17 cellular contexts compared by ENCODE assay signal in genomic region chr16:17246974-17247718, GRCh38.
A peak's percentile ranks its signal among the peaks of the same experiment; 100 is the strongest.
DNase-seq lines count a peak whose midpoint lies in the region; ATAC-seq and TF ChIP-seq lines count a peak whose summit lies in the region.
"Had no signal": no experiment of that assay in that cellular context is flagged by ENCODE, and none has a peak within 500 bp of the region (broad histone marks: within the 10 kb centered on the region; RNA-seq: fewer than 3 reads in every experiment).

No MANE protein-coding gene starts in this region.

- H3K27ac ChIP-seq in left ventricle myocardium inferior (replicated peaks) (no peak overlapping the region), body of pancreas (peak overlapping the region in 1 of 4 donors; percentile 12), right lobe of liver (no peak overlapping the region), mesenchymal stem cell (ENCODE audit: low read length, poor library complexity, severe bottlenecking) (no peak overlapping the region)

- no peak overlapping the region for H2AK5ac ChIP-seq in mesenchymal stem cell (ENCODE audit: low read length, severe bottlenecking)

- H2AFZ ChIP-seq in mesenchymal stem cell (ENCODE audit: low read depth, low read length), result no peak overlapping the region

- no peak overlapping the region for H4K91ac ChIP-seq in mesenchymal stem cell (ENCODE audit: low read length)

- WGBS in body of pancreas, 2 donors, result 45 to 55% methylated on average over 10 of the region's 10 CpGs
- WGBS in right lobe of liver (ENCODE audit: insufficient coverage, low coverage, low lambda C conversion rate, missing lambda C conversion rate), result 68% methylated on average over 7 of the region's 10 CpGs
- 76% methylated on average over 10 of the region's 10 CpGs for WGBS in mesenchymal stem cell

- no peak overlapping the region for H3K23ac ChIP-seq in mesenchymal stem cell (ENCODE audit: low read length in 2 of 2)

- no peaks in the 10 kb centered on the region for H3K79me1 ChIP-seq in mesenchymal stem cell (replicated peaks; ENCODE audit: low read length, poor library complexity, severe bottlenecking)

- peaks cover 15% of the 10 kb centered on the region for H3K27me3 ChIP-seq in left ventricle myocardium inferior (ENCODE audit: low read depth)
- no peaks in the 10 kb centered on the region for H3K27me3 ChIP-seq in body of pancreas
- H3K27me3 ChIP-seq in right lobe of liver, result no peaks in the 10 kb centered on the region
- no peaks in the 10 kb centered on the region for H3K27me3 ChIP-seq in mesenchymal stem cell (ENCODE audit: control insufficient read depth in 1 of 2, insufficient read depth in 1 of 2, low read length in 2 of 2)

- no peak for TF ChIP-seq POLR2A in body of pancreas (IDR thresholded peaks at IDR 0.05)
- TF ChIP-seq POLR2A in right lobe of liver (IDR thresholded peaks at IDR 0.05), result no peak

- H3K9me3 ChIP-seq in left ventricle myocardium inferior (replicated peaks), result no peaks in the 10 kb centered on the region
- H3K9me3 ChIP-seq in body of pancreas, result no peaks in the 10 kb centered on the region
- no peaks in the 10 kb centered on the region for H3K9me3 ChIP-seq in right lobe of liver
- no peaks in the 10 kb centered on the region for H3K9me3 ChIP-seq in mesenchymal stem cell (ENCODE audit: control insufficient read depth, low read length)

- no peaks in the 10 kb centered on the region for H3K36me3 ChIP-seq in left ventricle myocardium inferior
- no peaks in the 10 kb centered on the region for H3K36me3 ChIP-seq in body of pancreas (replicated peaks in 1 of 2; ENCODE audit: insufficient read depth in 1 of 2, low read depth in 2 of 2)
- H3K36me3 ChIP-seq in right lobe of liver, result no peaks in the 10 kb centered on the region
- H3K36me3 ChIP-seq in mesenchymal stem cell (ENCODE audit: control insufficient read depth in 1 of 2, insufficient read depth in 2 of 2, low read depth in 1 of 2, low read length in 2 of 2), result peaks cover 0 to 2% of the 10 kb centered on the region in 2 experiments

- peak; percentile 14 for DNase-seq in cardiac septum (ENCODE audit: low spot score)
- no peak for DNase-seq in left ventricle myocardium inferior
- peak; percentile 89 for DNase-seq in NCI-H2029 treated with DMSO at 0.1 percent for 48 hours (lab: John Stamatoyannopoulos, UW)
- peak in 3 of 4 donors; percentile 19 to 51 (median 49) for DNase-seq in body of pancreas
- DNase-seq in right lobe of liver, result no peak
- DNase-seq in activated CD4-positive, CD25-positive, alpha-beta regulatory T cell (lab: John Stamatoyannopoulos, UW), result no peak
- DNase-seq in mesenchymal stem cell, result no peak
- DNase-seq: Calu3; CD8-positive, alpha-beta T cell; DMS153; H7; Kasumi-1; NCI-H1417 treated with DMSO at 0.1 percent for 48 hours; NCI-H187; PC-3; RPMI8226; SHP77 had no signal

- H2BK12ac ChIP-seq in mesenchymal stem cell (ENCODE audit: low read length in 2 of 2), result no peak overlapping the region

- ATAC-seq in body of pancreas (peak; percentile 68), right lobe of liver (no peak)
- ATAC-seq: CD8-positive, alpha-beta T cell; PC-3 had no signal

- H4K8ac ChIP-seq in mesenchymal stem cell (ENCODE audit: low read length), result no peak overlapping the region

- H3K4me3 ChIP-seq in left ventricle myocardium inferior (no peak overlapping the region), body of pancreas (no peak overlapping the region), right lobe of liver (no peak overlapping the region), mesenchymal stem cell (ENCODE audit: insufficient read depth in 1 of 2, low read depth in 1 of 2, low read length in 2 of 2) (no peak overlapping the region)

- no peak overlapping the region for H2BK5ac ChIP-seq in mesenchymal stem cell (ENCODE audit: low read depth, low read length, poor library complexity, severe bottlenecking)

- intact Hi-C loops in cardiac septum (cut with DNase I), result no loop called here
- intact Hi-C loops in left ventricle myocardium inferior (cut with micrococcal nuclease), result no loop called here
- intact Hi-C loops in body of pancreas (cut with DNase I), result no loop called here
- intact Hi-C loops in right lobe of liver (cut with DNase I), result no loop called here

- H3K9ac ChIP-seq in mesenchymal stem cell (ENCODE audit: low read length), result no peak overlapping the region

- no peak overlapping the region for H3K18ac ChIP-seq in mesenchymal stem cell (ENCODE audit: low read depth in 1 of 2, low read length in 2 of 2)

- no peak overlapping the region for H3K4ac ChIP-seq in mesenchymal stem cell (ENCODE audit: low read depth in 1 of 2, low read length in 2 of 2)

- no peaks in the 10 kb centered on the region for H3K4me1 ChIP-seq in left ventricle myocardium inferior
- H3K4me1 ChIP-seq in body of pancreas, result peaks cover 13% of the 10 kb centered on the region
- no peaks in the 10 kb centered on the region for H3K4me1 ChIP-seq in right lobe of liver
- no peaks in the 10 kb centered on the region for H3K4me1 ChIP-seq in mesenchymal stem cell (ENCODE audit: control insufficient read depth, insufficient read depth, low read depth, low read length)

- H2BK120ac ChIP-seq in mesenchymal stem cell (ENCODE audit: low read depth, low read length), result no peak overlapping the region

- no peak overlapping the region for H3K4me2 ChIP-seq in mesenchymal stem cell (ENCODE audit: low read length, poor library complexity, severe bottlenecking)

- H2BK15ac ChIP-seq in mesenchymal stem cell (ENCODE audit: low read depth, poor library complexity, severe bottlenecking), result no peak overlapping the region

- TF ChIP-seq CTCF in left ventricle myocardium inferior (IDR thresholded peaks at IDR 0.05; ENCODE audit: borderline replicate concordance) (no peak), body of pancreas (IDR thresholded peaks at IDR 0.05) (peak in 1 of 7 experiments; percentile 12), right lobe of liver (IDR thresholded peaks at IDR 0.05) (no peak)

- no peak overlapping the region for H3K14ac ChIP-seq in mesenchymal stem cell (ENCODE audit: low read length in 2 of 2)

Comparison
In these comparisons a context has a peak if more than half of its experiments do, and no peak if none do; other contexts are left out.
1. DNase-seq: peak in cardiac septum (single experiment), NCI-H2029 treated with DMSO at 0.1 percent for 48 hours (single experiment) and body of pancreas (3 of 4); none in left ventricle myocardium inferior (single experiment), right lobe of liver (0 of 3), activated CD4-positive, CD25-positive, alpha-beta regulatory T cell (0 of 4) and mesenchymal stem cell (single experiment).